Comparison of ENCODE assay signal across 24 cellular contexts in genomic region chr22:31983911-31984661, GRCh38. TPM values are rescaled to one million over a fixed set of nuclear protein-coding genes. Genes with fewer than 3 reads are reported as not detected.
DNase-seq lines count a peak whose midpoint lies in the region; ATAC-seq and TF ChIP-seq lines count a peak whose summit lies in the region.
"Had no signal": no experiment of that assay in that cellular context is flagged by ENCODE, and none has a peak within 500 bp of the region (broad histone marks: within the 10 kb centered on the region; RNA-seq: fewer than 3 reads in every experiment).

No MANE protein-coding gene starts in this region.

- H3K36me3 ChIP-seq in Caco-2 (ENCODE audit: control insufficient read depth, insufficient read depth, low read length), result no peaks in the 10 kb centered on the region
- H3K36me3 ChIP-seq in sigmoid colon, result no peaks in the 10 kb centered on the region
- no peaks in the 10 kb centered on the region for H3K36me3 ChIP-seq in stomach

- peaks cover 7% of the 10 kb centered on the region for H3K4me1 Mint-ChIP-seq in Caco-2 (ENCODE audit: low read depth, unreplicated experiment)
- H3K4me1 Mint-ChIP-seq in natural killer cell, result no peaks in the 10 kb centered on the region
- H3K4me1 Mint-ChIP-seq: CD8-positive, alpha-beta memory T cell had no signal

- TF ChIP-seq POLR2A in sigmoid colon (IDR thresholded peaks at IDR 0.05), result no peak
- TF ChIP-seq POLR2A in stomach (IDR thresholded peaks at IDR 0.05), result no peak

- intact Hi-C loops in Caco-2 (cut with micrococcal nuclease; ENCODE audit: unreplicated experiment), result no loop called here
- intact Hi-C loops in sigmoid colon (cut with DNase I), result no loop called here
- intact Hi-C loops in stomach (cut with DNase I; ENCODE audit: low total_unique reads), result loop anchor here (10.0 kb wide), 1 partner anchor 101 kb away; no protein-coding TSS in a partner anchor
- intact Hi-C loops in natural killer cell (cut with micrococcal nuclease), result no loop called here

- H3K4me3 Mint-ChIP-seq in Caco-2 (ENCODE audit: unreplicated experiment), result no peak overlapping the region
- no peak overlapping the region for H3K4me3 Mint-ChIP-seq in natural killer cell
- H3K4me3 Mint-ChIP-seq: CD8-positive, alpha-beta memory T cell; HFFc6 had no signal

- DNase-seq in Caco-2 (no peak), NCI-H226 (peak; percentile 70), left kidney (ENCODE audit: low read depth, low spot score) (peak; percentile 56), sigmoid colon (peak; percentile 36), stomach (no peak), natural killer cell (no peak)
- DNase-seq: C1 segment of cervical spinal cord; CD8-positive, alpha-beta memory T cell; DND-41; H7; HFFc6; NCI-H1105 treated with DMSO at 0.1 percent for 48 hours; NCI-H1694; NCI-H2081 treated with DMSO at 0.1 percent for 48 hours; NCI-H2227 treated with DMSO at 0.1 percent for 48 hours; NCI-H524; PC-3; RPMI8226; SHP77 treated with DMSO at 0.1 percent for 48 hours; SK-N-SH had no signal

- H3K9me3 Mint-ChIP-seq in Caco-2 (ENCODE audit: unreplicated experiment) (no peaks in the 10 kb centered on the region), natural killer cell (no peaks in the 10 kb centered on the region)
- H3K9me3 Mint-ChIP-seq: CD8-positive, alpha-beta memory T cell; HFFc6 had no signal

- H3K4me3 ChIP-seq in Caco-2 (ENCODE audit: low read depth, low read length), result no peak overlapping the region
- H3K4me3 ChIP-seq in sigmoid colon, result no peak overlapping the region
- no peak overlapping the region for H3K4me3 ChIP-seq in stomach

- H3K27ac ChIP-seq in sigmoid colon, result no peak overlapping the region
- no peak overlapping the region for H3K27ac ChIP-seq in stomach

- no peaks in the 10 kb centered on the region for H3K27me3 Mint-ChIP-seq in Caco-2 (ENCODE audit: insufficient read depth, unreplicated experiment)
- H3K27me3 Mint-ChIP-seq in natural killer cell (ENCODE audit: low read depth in 2 of 2), result peaks cover 0 to 5% of the 10 kb centered on the region in 2 donors

- ATAC-seq in HG03460 (IDR thresholded peaks at IDR 0.05; ENCODE audit: unreplicated experiment), result no peak
- ATAC-seq in natural killer cell, result no peak
- ATAC-seq in HG03095 (IDR thresholded peaks at IDR 0.05; ENCODE audit: unreplicated experiment), result no peak
- ATAC-seq: PC-3 had no signal

- CTCF ChIA-PET in Caco-2 (lab: Charles Lee), result interaction anchor here (0.5 to 1.6 kb wide), 2 partner anchors 9 to 14 kb away, joined by 3 read pairs; no protein-coding TSS in a partner anchor

- WGBS in sigmoid colon, 2 donors, result 59 to 72% methylated on average over 6 of the region's 6 CpGs
- WGBS in stomach, 5 donors, result 57 to 70% (median 64%) methylated on average over 6 of the region's 6 CpGs

- POLR2A ChIA-PET in Caco-2 (lab: Charles Lee), result no interaction called here

- H3K27ac Mint-ChIP-seq in Caco-2 (ENCODE audit: unreplicated experiment), result peak overlapping the region; percentile 39
- H3K27ac Mint-ChIP-seq in natural killer cell, result no peak overlapping the region
- H3K27ac Mint-ChIP-seq: CD8-positive, alpha-beta memory T cell; HFFc6 had no signal

- H3K4me1 ChIP-seq in Caco-2 (no peaks in the 10 kb centered on the region), sigmoid colon (no peaks in the 10 kb centered on the region), stomach (no peaks in the 10 kb centered on the region)

- TF ChIP-seq EP300 in sigmoid colon (IDR thresholded peaks at IDR 0.05), result no peak
- no peak for TF ChIP-seq EP300 in stomach (IDR thresholded peaks at IDR 0.05)

- TF ChIP-seq CTCF in Caco-2 (IDR thresholded peaks at IDR 0.05; ENCODE audit: insufficient read depth in 1 of 2, low read depth in 1 of 2, low read length in 1 of 2, severe bottlenecking in 1 of 2, unreplicated experiment in 1 of 2), result no peak
- no peak for TF ChIP-seq CTCF in sigmoid colon (IDR thresholded peaks at IDR 0.05)
- no peak for TF ChIP-seq CTCF in stomach (IDR thresholded peaks at IDR 0.05)
- TF ChIP-seq CTCF in natural killer cell (IDR thresholded peaks at IDR 0.05), result no peak

- BruUV-seq in Caco-2 (replicated peaks; lab: Mats Ljungman, UMichigan), result no TSS peak

- no peaks in the 10 kb centered on the region for H3K9me3 ChIP-seq in Caco-2
- H3K9me3 ChIP-seq in sigmoid colon, result no peaks in the 10 kb centered on the region
- no peaks in the 10 kb centered on the region for H3K9me3 ChIP-seq in stomach
- H3K9me3 ChIP-seq: SK-N-SH had no signal

- H3K27me3 ChIP-seq in Caco-2 (replicated peaks; ENCODE audit: control insufficient read depth, insufficient read depth, low read length) (no peaks in the 10 kb centered on the region), sigmoid colon (no peaks in the 10 kb centered on the region), stomach (no peaks in the 10 kb centered on the region)

- H3K36me3 Mint-ChIP-seq in Caco-2 (ENCODE audit: insufficient read depth, unreplicated experiment) (no peaks in the 10 kb centered on the region), natural killer cell (no peaks in the 10 kb centered on the region)
- H3K36me3 Mint-ChIP-seq: CD8-positive, alpha-beta memory T cell had no signal

RNA-seq across cellular contexts. Expression of gene YWHAH, which starts 39.8 kb away (rescaled TPM):
- 128 and 135 TPM in 2 replicates for total RNA-seq in Caco-2 (2022)
- total RNA-seq in sigmoid colon, result 100 to 1,000 TPM in 2 of 4 donors, 10 to 100 TPM in 2; 91.8 to 114 (median 101) TPM
- 100 to 1,000 TPM in 2 of 3 donors, 10 to 100 TPM in 1; 85.8 to 171 (median 130) TPM for polyA plus RNA-seq in sigmoid colon
- total RNA-seq in stomach, result 100 to 1,000 TPM in 1 of 5 donors, 10 to 100 TPM in 4; 20.5 to 284 (median 81.1) TPM
- 100 to 1,000 TPM in 2 of 3 donors, 10 to 100 TPM in 1; 60.9 to 156 (median 110) TPM for polyA plus RNA-seq in stomach
- total RNA-seq in natural killer cell, result 10 to 100 TPM; 29.6 to 35.0 (median 32.8) TPM

RNA-seq across cellular contexts. Expression of gene SLC5A1, which starts 59.0 kb away (rescaled TPM):
- 0.23 and 0.81 TPM in 2 replicates for total RNA-seq in Caco-2 (2022)
- total RNA-seq in sigmoid colon, result not detected
- 10 to 100 TPM in 1 of 3 donors, 1 to 10 TPM in 2; 2.4 to 28.8 (median 2.8) TPM for polyA plus RNA-seq in sigmoid colon
- total RNA-seq in stomach, result 10 to 100 TPM in 1 of 5 donors, 1 to 10 TPM in 2, not detected in 2; 1.0 to 13.8 (median 2.3) TPM
- polyA plus RNA-seq in stomach, result 1 to 10 TPM in 1 of 3 donors, under 1 TPM in 1, not detected in 1; 0.68 to 2.8 TPM
- total RNA-seq in natural killer cell, result not detected
- total RNA-seq: A673; CD8-positive, alpha-beta memory T cell; G401; H7; HFFc6; PC-3 had no signal
- polyA plus RNA-seq: CD8-positive, alpha-beta memory T cell; SK-N-SH had no signal

Comparison
In these comparisons a context has a peak if more than half of its experiments do, and no peak if none do; other contexts are left out.
1. DNase-seq: peak in NCI-H226 (single experiment), left kidney (single experiment) and sigmoid colon (single experiment); none in Caco-2 (0 of 2), stomach (single experiment) and natural killer cell (single experiment).